Comparison of ENCODE assay signal across 10 cellular contexts in genomic region chr16:81838794-81839193, GRCh38. TPM values are rescaled to one million over a fixed set of nuclear protein-coding genes. Genes with fewer than 3 reads are reported as not detected.
DNase-seq lines count a peak whose midpoint lies in the region; ATAC-seq and TF ChIP-seq lines count a peak whose summit lies in the region.
"Had no signal": no experiment of that assay in that cellular context is flagged by ENCODE, and none has a peak within 500 bp of the region (broad histone marks: within the 10 kb centered on the region; RNA-seq: fewer than 3 reads in every experiment).

No MANE protein-coding gene starts in this region.

- TF ChIP-seq CTCF in PC-3 (conservative IDR thresholded peaks at IDR 0.05; ENCODE audit: low read depth, low read length) (no peak), retinal pigment epithelial cell (conservative IDR thresholded peaks at IDR 0.05; ENCODE audit: low read depth, low read length) (no peak)

- no peaks in the 10 kb centered on the region for H3K27me3 ChIP-seq in PC-3 (ENCODE audit: low read length)

- H3K9me3 ChIP-seq in PC-3 (ENCODE audit: low read length), result no peaks in the 10 kb centered on the region

- H3K27ac Mint-ChIP-seq in activated CD4-positive, alpha-beta memory T cell treated with anti-CD3 and anti-CD28 coated beads, Interleukin-2, amount 10 ng/mL, durations not matched to agents 7 days and 5 days, result no peak overlapping the region
- H3K27ac Mint-ChIP-seq: nephron had no signal

- H3K36me3 Mint-ChIP-seq in activated CD4-positive, alpha-beta memory T cell treated with anti-CD3 and anti-CD28 coated beads, Interleukin-2, amount 10 ng/mL, durations not matched to agents 7 days and 5 days (ENCODE audit: low read depth), result no peaks in the 10 kb centered on the region

- intact Hi-C loops in PC-3 (cut with micrococcal nuclease), result loop anchor here (1.0 kb wide), 2 partner anchors 35 to 70 kb away; no protein-coding TSS in a partner anchor

- no peaks in the 10 kb centered on the region for H3K9me3 Mint-ChIP-seq in activated CD4-positive, alpha-beta memory T cell treated with anti-CD3 and anti-CD28 coated beads, Interleukin-2, amount 10 ng/mL, durations not matched to agents 7 days and 5 days
- H3K9me3 Mint-ChIP-seq: nephron had no signal

- peaks cover 33% of the 10 kb centered on the region for H3K4me1 Mint-ChIP-seq in activated CD4-positive, alpha-beta memory T cell treated with anti-CD3 and anti-CD28 coated beads, Interleukin-2, amount 10 ng/mL, durations not matched to agents 7 days and 5 days
- H3K4me1 Mint-ChIP-seq: nephron had no signal

- no peaks in the 10 kb centered on the region for H4K20me1 ChIP-seq in PC-3 (ENCODE audit: low read length)

- POLR2A ChIA-PET in PC-3 (lab: Charles Lee; ENCODE audit: unreplicated experiment), result no interaction called here
- POLR2A ChIA-PET in activated CD4-positive, alpha-beta memory T cell treated with anti-CD3 and anti-CD28 coated beads, Interleukin-2, amount 10 ng/mL, durations not matched to agents 7 days and 5 days (lab: Charles Lee), result no interaction called here

- H3K4me2 ChIP-seq in PC-3 (ENCODE audit: low read length), result no peak overlapping the region

- no peak overlapping the region for H3K27ac ChIP-seq in PC-3 (ENCODE audit: low read length)

- no peaks in the 10 kb centered on the region for H3K27me3 Mint-ChIP-seq in activated CD4-positive, alpha-beta memory T cell treated with anti-CD3 and anti-CD28 coated beads, Interleukin-2, amount 10 ng/mL, durations not matched to agents 7 days and 5 days

- no peak overlapping the region for H3K9ac ChIP-seq in PC-3 (ENCODE audit: low read length)

- H3K79me2 ChIP-seq in PC-3 (ENCODE audit: low read length), result no peaks in the 10 kb centered on the region

- no peaks in the 10 kb centered on the region for H3F3A ChIP-seq in PC-3 (ENCODE audit: low read length, unreplicated experiment)

- DNase-seq in GM19240 (ENCODE audit: insufficient read length, low spot score) (peak; percentile 53), PC-3 (peak; percentile 63), retinal pigment epithelial cell (ENCODE audit: low read depth) (peak; percentile 15), NCI-H524 (lab: John Stamatoyannopoulos, UW) (no peak)
- DNase-seq in activated CD4-positive, alpha-beta memory T cell treated with anti-CD3 and anti-CD28 coated beads, Interleukin-2, amount 10 ng/mL, durations not matched to agents 7 days and 5 days, result no peak
- DNase-seq: NK-92 treated with Interleukin-12 subunit alpha and Interleukin-12 subunit beta, amount 100 ng/mL, for 24 hours; stimulated activated CD4-positive, alpha-beta T cell treated with anti-CD3 and anti-CD28 coated beads, Interleukin-4, amount 100 ng/mL, for 4 hours had no signal

- ATAC-seq in HG02981 (IDR thresholded peaks at IDR 0.05; ENCODE audit: unreplicated experiment), result peak; percentile 37
- ATAC-seq in PC-3, result peak; percentile 84
- ATAC-seq in GM19023 (IDR thresholded peaks at IDR 0.05; ENCODE audit: unreplicated experiment), result no peak

- H3K4me3 Mint-ChIP-seq in activated CD4-positive, alpha-beta memory T cell treated with anti-CD3 and anti-CD28 coated beads, Interleukin-2, amount 10 ng/mL, durations not matched to agents 7 days and 5 days, result no peak overlapping the region
- H3K4me3 Mint-ChIP-seq: nephron had no signal

- CTCF ChIA-PET in PC-3 (lab: Charles Lee), result no interaction called here
- CTCF ChIA-PET in activated CD4-positive, alpha-beta memory T cell treated with anti-CD3 and anti-CD28 coated beads, Interleukin-2, amount 10 ng/mL, durations not matched to agents 7 days and 5 days (lab: Charles Lee), result no interaction called here

- H3K4me3 ChIP-seq in PC-3 (ENCODE audit: low read length) (no peak overlapping the region), retinal pigment epithelial cell (ENCODE audit: low read length) (no peak overlapping the region)

- no TSS peak for BruUV-seq in PC-3 (replicated peaks; lab: Mats Ljungman, UMichigan)

- no peaks in the 10 kb centered on the region for H3K9me2 ChIP-seq in PC-3 (replicated peaks; ENCODE audit: low read length)

- no peak overlapping the region for H2AFZ ChIP-seq in PC-3 (ENCODE audit: low read length)

- no peaks in the 10 kb centered on the region for H3K36me3 ChIP-seq in PC-3 (ENCODE audit: low read depth, low read length)

- peaks cover 5% of the 10 kb centered on the region for H3K4me1 ChIP-seq in PC-3 (ENCODE audit: insufficient read depth, low read length)

RNA-seq across cellular contexts. Expression of gene PLCG2, which starts 59.7 kb away (rescaled TPM):
- total RNA-seq in PC-3 (2014; rRNA removed), result 3.5 and 5.9 TPM in 2 replicates
- total RNA-seq in activated CD4-positive, alpha-beta memory T cell treated with anti-CD3 and anti-CD28 coated beads, Interleukin-2, amount 10 ng/mL, durations not matched to agents 7 days and 5 days, result 10 to 100 TPM; 11.0 to 13.3 TPM

Comparison
In these comparisons a context has a peak if more than half of its experiments do, and no peak if none do; other contexts are left out.
1. DNase-seq: peak in GM19240 (single experiment), PC-3 (single experiment) and retinal pigment epithelial cell (single experiment); none in NCI-H524 (0 of 2) and activated CD4-positive, alpha-beta memory T cell treated with anti-CD3 and anti-CD28 coated beads, Interleukin-2, amount 10 ng/mL, durations not matched to agents 7 days and 5 days (single experiment).